ENCODE assay signal across 15 cellular contexts in genomic region chr3:100503450-100503849, GRCh38. TPM values are rescaled to one million over a fixed set of nuclear protein-coding genes. Genes with fewer than 3 reads are reported as not detected.
"Had no signal": no experiment of that assay in that cellular context is flagged by ENCODE, and none has a peak within 500 bp of the region (broad histone marks: within the 10 kb centered on the region; RNA-seq: fewer than 3 reads in every experiment).

No MANE protein-coding gene starts in this region.

- H3K27ac ChIP-seq: adrenal gland, colonic mucosa, heart left ventricle, right atrium auricular region, skin epidermis, stomach, thoracic aorta had no signal

- H3K4me3 Mint-ChIP-seq: activated naive CD4-positive, alpha-beta T cell treated with anti-CD3 and anti-CD28 coated beads for 36 hours; activated T-helper 1 cell treated with anti-CD3 and anti-CD28 coated beads, Interleukin-12 subunit alpha, Interleukin-12 subunit beta, Interleukin-2, Interleukin-4 antibody, amounts not matched to agents 30 ng/mL and 10 ng/mL and 1 ng/mL, durations not matched to agents 14 hours and 24 hours and 36 hours; naive thymus-derived CD8-positive, alpha-beta T cell had no signal

- H3K36me3 ChIP-seq: adrenal gland, colonic mucosa, heart left ventricle, right atrium auricular region, stomach, thoracic aorta had no signal

- H3K9me3 Mint-ChIP-seq: activated naive CD4-positive, alpha-beta T cell treated with anti-CD3 and anti-CD28 coated beads for 36 hours; activated T-helper 1 cell treated with anti-CD3 and anti-CD28 coated beads, Interleukin-12 subunit alpha, Interleukin-12 subunit beta, Interleukin-2, Interleukin-4 antibody, amounts not matched to agents 30 ng/mL and 10 ng/mL and 1 ng/mL, durations not matched to agents 14 hours and 24 hours and 36 hours; naive thymus-derived CD8-positive, alpha-beta T cell had no signal

- H3K9me3 ChIP-seq: adrenal gland, colonic mucosa, mucosa of descending colon, right atrium auricular region, thoracic aorta had no signal

- H3K4me1 Mint-ChIP-seq: naive thymus-derived CD8-positive, alpha-beta T cell had no signal

- DNase-seq: activated CD4-positive, alpha-beta T cell treated with anti-CD3 and anti-CD28 coated beads for 48 hours; activated naive CD4-positive, alpha-beta T cell treated with anti-CD3 and anti-CD28 coated beads for 36 hours; adrenal gland; caudate nucleus; colonic mucosa; effector CD8-positive, alpha-beta T cell; heart left ventricle; mucosa of descending colon; naive thymus-derived CD8-positive, alpha-beta T cell; posterior cingulate gyrus; stomach had no signal

- H3K4me3 ChIP-seq: adrenal gland, colonic mucosa, heart left ventricle, mucosa of descending colon, right atrium auricular region, skin epidermis, stomach, thoracic aorta had no signal

- H3K4me1 ChIP-seq: adrenal gland, colonic mucosa, heart left ventricle, right atrium auricular region, stomach had no signal

- H3K27ac Mint-ChIP-seq: activated naive CD4-positive, alpha-beta T cell treated with anti-CD3 and anti-CD28 coated beads for 36 hours; activated T-helper 1 cell treated with anti-CD3 and anti-CD28 coated beads, Interleukin-12 subunit alpha, Interleukin-12 subunit beta, Interleukin-2, Interleukin-4 antibody, amounts not matched to agents 30 ng/mL and 10 ng/mL and 1 ng/mL, durations not matched to agents 14 hours and 24 hours and 36 hours; naive thymus-derived CD8-positive, alpha-beta T cell had no signal

- H3K27me3 ChIP-seq: adrenal gland, colonic mucosa, heart left ventricle, right atrium auricular region, stomach had no signal

- ATAC-seq: heart left ventricle; mucosa of descending colon; naive thymus-derived CD8-positive, alpha-beta T cell had no signal

RNA-seq across cellular contexts. Expression of gene TMEM45A, which starts 11.0 kb away (rescaled TPM):
- polyA plus RNA-seq: naive thymus-derived CD8-positive, alpha-beta T cell had no signal
